Comparison of ENCODE assay signal across 1 cellular context in genomic region chr16:57988929-57989328, GRCh38.
TF ChIP-seq lines count a peak whose summit lies in the region.

No MANE protein-coding gene starts in this region.

TF ChIP-seq in WTC11, 78 proteins besides CTCF, POLR2A, EP300 and RAD21 (continued from another document):
- TF ChIP-seq IRF1 (CRISPR knock-in tag; IDR thresholded peaks at IDR 0.05), result no peak
- no peak for TF ChIP-seq IRF2 (CRISPR knock-in tag; IDR thresholded peaks at IDR 0.05; ENCODE audit: borderline replicate concordance, low read depth)
